In the genomic region with DNA sequence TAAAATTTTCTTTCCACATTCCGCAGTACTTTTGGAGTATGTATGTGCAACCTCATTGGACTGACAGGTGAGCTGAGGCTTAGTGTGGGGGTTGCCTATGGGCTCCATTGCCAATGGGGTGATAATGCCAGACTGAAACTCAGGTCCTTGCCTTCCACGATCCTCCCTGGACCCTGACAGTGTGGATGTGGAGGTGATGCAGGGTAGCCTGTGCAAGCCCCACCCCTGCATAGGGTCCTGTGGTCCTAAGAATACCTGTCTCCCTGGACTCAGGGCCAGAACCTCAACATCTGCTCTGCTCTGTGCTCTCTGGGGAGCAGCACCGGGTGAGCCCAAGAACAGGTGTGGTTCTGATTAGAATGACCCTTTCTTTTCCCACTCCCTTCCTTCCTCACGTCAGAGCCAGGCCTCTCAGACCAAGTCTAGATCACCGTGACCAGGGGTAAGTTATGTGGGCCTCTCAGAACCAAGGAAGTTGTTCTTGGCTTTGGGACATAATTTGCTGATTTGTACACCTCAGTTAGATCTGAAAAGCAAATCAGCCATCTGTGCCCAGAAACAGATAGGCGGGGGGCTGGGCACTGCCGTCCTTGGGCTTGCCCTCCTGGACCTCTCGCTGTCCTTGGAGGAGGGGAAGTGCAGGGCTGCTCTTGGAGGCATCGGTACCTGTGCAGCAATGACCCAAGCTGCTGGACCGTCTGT, we compare ENCODE assay signal across 20 cellular contexts. TPM values are rescaled to one million over a fixed set of nuclear protein-coding genes. Genes with fewer than 3 reads are reported as not detected.
DNase-seq lines count a peak whose midpoint lies in the region; ATAC-seq and TF ChIP-seq lines count a peak whose summit lies in the region.
"Had no signal": no experiment of that assay in that cellular context is flagged by ENCODE, and none has a peak within 500 bp of the region (broad histone marks: within the 10 kb centered on the region; RNA-seq: fewer than 3 reads in every experiment).

No MANE protein-coding gene starts in this region.

- no peak for TF ChIP-seq CTCF in RWPE2 (IDR thresholded peaks at IDR 0.05; ENCODE audit: poor library complexity, severe bottlenecking)
- no peak for TF ChIP-seq CTCF in gastrocnemius medialis (IDR thresholded peaks at IDR 0.05 in 4 of 5, conservative IDR thresholded peaks at IDR 0.05 in 1 of 5)

- H3K4me3 Mint-ChIP-seq in activated CD4-positive, alpha-beta memory T cell treated with anti-CD3 and anti-CD28 coated beads for 36 hours, result no peak overlapping the region
- H3K4me3 Mint-ChIP-seq in activated CD4-positive, alpha-beta memory T cell treated with anti-CD3 and anti-CD28 coated beads, Interleukin-2, amount 10 ng/mL, durations not matched to agents 7 days and 5 days, result no peak overlapping the region
- H3K4me3 Mint-ChIP-seq: stimulated activated effector memory CD8-positive, alpha-beta T cell treated with anti-CD3 and anti-CD28 coated beads, Interleukin-12 subunit alpha, Interleukin-12 subunit beta, amount 100 ng/mL, for 72 hours; T-helper 2 cell treated with Interferon-gamma antibody and Interleukin-4, amounts not matched to agents 5 μg/mL and 100 μg/mL, for 36 hours had no signal

- no peak for DNase-seq in activated CD4-positive, alpha-beta memory T cell treated with anti-CD3 and anti-CD28 coated beads for 36 hours
- no peak for DNase-seq in activated CD4-positive, alpha-beta memory T cell treated with anti-CD3 and anti-CD28 coated beads, Interleukin-2, amount 10 ng/mL, durations not matched to agents 7 days and 5 days
- DNase-seq in RWPE2 (ENCODE audit: low spot score) (no peak), gastrocnemius medialis (no peak), SKM-1 (lab: John Stamatoyannopoulos, UW; ENCODE audit: unreplicated experiment) (no peak)
- no peak for DNase-seq in stimulated activated CD4-positive, alpha-beta T cell treated with anti-CD3 and anti-CD28 coated beads, Interleukin-4, amount 100 ng/mL, for 24 hours
- DNase-seq: DMS79 treated with DMSO at 0.1 percent for 48 hours, hypothalamus, kidney, NCI-H2081 treated with DMSO at 0.1 percent for 48 hours, NCI-H524, transverse colon had no signal

- H3K27me3 Mint-ChIP-seq in activated CD4-positive, alpha-beta memory T cell treated with anti-CD3 and anti-CD28 coated beads for 36 hours, result no peaks in the 10 kb centered on the region
- peaks cover 9% of the 10 kb centered on the region for H3K27me3 Mint-ChIP-seq in activated CD4-positive, alpha-beta memory T cell treated with anti-CD3 and anti-CD28 coated beads, Interleukin-2, amount 10 ng/mL, durations not matched to agents 7 days and 5 days

- in situ Hi-C loops in gastrocnemius medialis (cut with MboI; ENCODE audit: low sequenced_read_pairs in 4 of 4), result no loop called here

- H3K4me1 Mint-ChIP-seq in activated CD4-positive, alpha-beta memory T cell treated with anti-CD3 and anti-CD28 coated beads for 36 hours (ENCODE audit: low read depth), result peaks cover 6% of the 10 kb centered on the region
- peaks cover 23% of the 10 kb centered on the region for H3K4me1 Mint-ChIP-seq in activated CD4-positive, alpha-beta memory T cell treated with anti-CD3 and anti-CD28 coated beads, Interleukin-2, amount 10 ng/mL, durations not matched to agents 7 days and 5 days

- intact Hi-C loops in activated CD4-positive, alpha-beta memory T cell treated with anti-CD3 and anti-CD28 coated beads for 36 hours (cut with micrococcal nuclease), result no loop called here
- intact Hi-C loops in gastrocnemius medialis (cut with DNase I; ENCODE audit: low total_unique reads), result loop anchor here (1.0 to 5.0 kb wide), 2 partner anchors 10 to 157 kb away; no protein-coding TSS in a partner anchor

- H3K27ac Mint-ChIP-seq in activated CD4-positive, alpha-beta memory T cell treated with anti-CD3 and anti-CD28 coated beads for 36 hours, result peak overlapping the region; percentile 32
- no peak overlapping the region for H3K27ac Mint-ChIP-seq in activated CD4-positive, alpha-beta memory T cell treated with anti-CD3 and anti-CD28 coated beads, Interleukin-2, amount 10 ng/mL, durations not matched to agents 7 days and 5 days
- H3K27ac Mint-ChIP-seq: T-helper 2 cell treated with Interferon-gamma antibody and Interleukin-4, amounts not matched to agents 5 μg/mL and 100 μg/mL, for 36 hours had no signal

- ATAC-seq in RWPE2 (ENCODE audit: low read depth) (peak; percentile 21), esophagus mucosa (peak; percentile 36), gastrocnemius medialis (peak in 1 of 2 donors; percentile 7), GM18517 (IDR thresholded peaks at IDR 0.05; ENCODE audit: unreplicated experiment) (no peak)

- no peaks in the 10 kb centered on the region for H3K9me3 Mint-ChIP-seq in activated CD4-positive, alpha-beta memory T cell treated with anti-CD3 and anti-CD28 coated beads for 36 hours
- H3K9me3 Mint-ChIP-seq in activated CD4-positive, alpha-beta memory T cell treated with anti-CD3 and anti-CD28 coated beads, Interleukin-2, amount 10 ng/mL, durations not matched to agents 7 days and 5 days, result peaks cover 7% of the 10 kb centered on the region
- H3K9me3 Mint-ChIP-seq: stimulated activated effector memory CD8-positive, alpha-beta T cell treated with anti-CD3 and anti-CD28 coated beads, Interleukin-12 subunit alpha, Interleukin-12 subunit beta, amount 100 ng/mL, for 72 hours; T-helper 2 cell treated with Interferon-gamma antibody and Interleukin-4, amounts not matched to agents 5 μg/mL and 100 μg/mL, for 36 hours had no signal

- H3K4me1 ChIP-seq in RWPE2 (ENCODE audit: insufficient read depth, poor library complexity, severe bottlenecking) (peaks cover 34% of the 10 kb centered on the region), gastrocnemius medialis (peaks cover 27% of the 10 kb centered on the region in 2 donors)
- H3K4me1 ChIP-seq: transverse colon had no signal

- POLR2A ChIA-PET in activated CD4-positive, alpha-beta memory T cell treated with anti-CD3 and anti-CD28 coated beads for 36 hours (lab: Charles Lee), result no interaction called here
- POLR2A ChIA-PET in activated CD4-positive, alpha-beta memory T cell treated with anti-CD3 and anti-CD28 coated beads, Interleukin-2, amount 10 ng/mL, durations not matched to agents 7 days and 5 days (lab: Charles Lee), result interaction anchor here (2.7 kb wide), 1 partner anchor 29 kb away, joined by 10 read pairs; no protein-coding TSS in a partner anchor

- H3K36me3 ChIP-seq in RWPE2 (ENCODE audit: low read depth) (no peaks in the 10 kb centered on the region), gastrocnemius medialis (no peaks in the 10 kb centered on the region)
- H3K36me3 ChIP-seq: transverse colon had no signal

- H3K27me3 ChIP-seq in RWPE2 (ENCODE audit: insufficient read depth, poor library complexity, severe bottlenecking) (no peaks in the 10 kb centered on the region), gastrocnemius medialis (no peaks in the 10 kb centered on the region)
- H3K27me3 ChIP-seq: transverse colon had no signal

- CTCF ChIA-PET in activated CD4-positive, alpha-beta memory T cell treated with anti-CD3 and anti-CD28 coated beads for 36 hours (lab: Charles Lee), result interaction anchor here (1.2 kb wide), 1 partner anchor 1153 kb away, joined by 3 read pairs; no protein-coding TSS in a partner anchor
- CTCF ChIA-PET in activated CD4-positive, alpha-beta memory T cell treated with anti-CD3 and anti-CD28 coated beads, Interleukin-2, amount 10 ng/mL, durations not matched to agents 7 days and 5 days (lab: Charles Lee), result interaction anchor here (1.3 kb wide), 1 partner anchor 11 kb away, joined by 4 read pairs; no protein-coding TSS in a partner anchor

- H3K4me3 ChIP-seq in RWPE2 (ENCODE audit: severe bottlenecking) (no peak overlapping the region), gastrocnemius medialis (no peak overlapping the region)
- H3K4me3 ChIP-seq: psoas muscle, transverse colon had no signal

- TF ChIP-seq POLR2A in gastrocnemius medialis (IDR thresholded peaks at IDR 0.05), result no peak

- no peaks in the 10 kb centered on the region for H3K36me3 Mint-ChIP-seq in activated CD4-positive, alpha-beta memory T cell treated with anti-CD3 and anti-CD28 coated beads for 36 hours
- H3K36me3 Mint-ChIP-seq in activated CD4-positive, alpha-beta memory T cell treated with anti-CD3 and anti-CD28 coated beads, Interleukin-2, amount 10 ng/mL, durations not matched to agents 7 days and 5 days (ENCODE audit: low read depth), result peaks cover 11% of the 10 kb centered on the region
- H3K36me3 Mint-ChIP-seq: stimulated activated effector memory CD8-positive, alpha-beta T cell treated with anti-CD3 and anti-CD28 coated beads, Interleukin-12 subunit alpha, Interleukin-12 subunit beta, amount 100 ng/mL, for 72 hours had no signal

- H3K9me3 ChIP-seq in RWPE2 (ENCODE audit: severe bottlenecking) (no peaks in the 10 kb centered on the region), gastrocnemius medialis (no peaks in the 10 kb centered on the region)
- H3K9me3 ChIP-seq: psoas muscle, transverse colon had no signal

- peak overlapping the region; percentile 100 for H3K27ac ChIP-seq in RWPE2 (ENCODE audit: poor library complexity, severe bottlenecking)
- peak overlapping the region; percentile 61 to 94 (median 86) for H3K27ac ChIP-seq in gastrocnemius medialis
- H3K27ac ChIP-seq: transverse colon had no signal

RNA-seq across cellular contexts. Expression of gene TNS4, which starts 8.4 kb away (rescaled TPM):
- total RNA-seq in activated CD4-positive, alpha-beta memory T cell treated with anti-CD3 and anti-CD28 coated beads for 36 hours, result 10 to 100 TPM; 14.5 to 15.2 TPM
- 10 to 100 TPM in 1 of 2 experiments, 1 to 10 TPM in 1; 9.5 to 12.7 TPM for total RNA-seq in activated CD4-positive, alpha-beta memory T cell treated with anti-CD3 and anti-CD28 coated beads, Interleukin-2, amount 10 ng/mL, durations not matched to agents 7 days and 5 days
- 52.1 TPM for total RNA-seq in esophagus mucosa
- total RNA-seq in gastrocnemius medialis, result under 1 TPM in 1 of 4 donors, not detected in 3; 0.18 TPM
- total RNA-seq: H4, SK-MEL-5 had no signal

RNA-seq across cellular contexts. Expression of gene CCR7, which starts 55.5 kb away (rescaled TPM):
- total RNA-seq in activated CD4-positive, alpha-beta memory T cell treated with anti-CD3 and anti-CD28 coated beads for 36 hours, result 100 to 1,000 TPM; 137 to 145 TPM
- total RNA-seq in activated CD4-positive, alpha-beta memory T cell treated with anti-CD3 and anti-CD28 coated beads, Interleukin-2, amount 10 ng/mL, durations not matched to agents 7 days and 5 days, result 10 to 100 TPM; 43.3 to 44.6 TPM
- total RNA-seq in esophagus mucosa (0.48 TPM), gastrocnemius medialis (under 1 TPM in 1 of 4 donors, not detected in 3; 0.11 TPM)
- total RNA-seq: A172, H4, SK-MEL-5 had no signal

Comparison
In these comparisons a context has a peak if more than half of its experiments do, and no peak if none do; other contexts are left out.
1. RNA of gene TNS4, which starts 8.4 kb away (total RNA-seq): 52.1 TPM in esophagus mucosa (single experiment), 14.5 to 15.2 TPM in activated CD4-positive, alpha-beta memory T cell treated with anti-CD3 and anti-CD28 coated beads for 36 hours and 9.5 to 12.7 TPM in activated CD4-positive, alpha-beta memory T cell treated with anti-CD3 and anti-CD28 coated beads, Interleukin-2, amount 10 ng/mL, durations not matched to agents 7 days and 5 days; 0.18 TPM in gastrocnemius medialis; every median in the first group is over 4 times any median in the second.
2. RNA of gene CCR7, which starts 55.5 kb away (total RNA-seq): 137 to 145 TPM in activated CD4-positive, alpha-beta memory T cell treated with anti-CD3 and anti-CD28 coated beads for 36 hours and 43.3 to 44.6 TPM in activated CD4-positive, alpha-beta memory T cell treated with anti-CD3 and anti-CD28 coated beads, Interleukin-2, amount 10 ng/mL, durations not matched to agents 7 days and 5 days; 0.48 TPM in esophagus mucosa (single experiment) and 0.11 TPM in gastrocnemius medialis; every median in the first group is over 10 times any median in the second.